16 cellular contexts compared by ENCODE assay signal in genomic region chr20:63360850-63361497, GRCh38. TPM values are rescaled to one million over a fixed set of nuclear protein-coding genes. Genes with fewer than 3 reads are reported as not detected.
DNase-seq lines count a peak whose midpoint lies in the region; ATAC-seq and TF ChIP-seq lines count a peak whose summit lies in the region.
"Had no signal": no experiment of that assay in that cellular context is flagged by ENCODE, and none has a peak within 500 bp of the region (broad histone marks: within the 10 kb centered on the region; RNA-seq: fewer than 3 reads in every experiment).

Gene CHRNA4, minus strand, starts transcription at chr20:63361349. Its CDS starts 184 bp downstream, at chr20:63361165.

- H3K4me3 ChIP-seq in iPS-18a (ENCODE audit: low read length) = peak within 1 kb of the TSS; percentile 46
- H3K4me3 ChIP-seq: psoas muscle had no signal

- intact Hi-C loops in Right ventricle myocardium superior (cut with DNase I) (no loop called here), cardiac septum (cut with DNase I) (no loop called here)

- H3K27ac ChIP-seq in RWPE1 = no peak within 1 kb of the TSS
- H3K27ac ChIP-seq in iPS-18a (ENCODE audit: low read length) = no peak within 1 kb of the TSS
- no peak within 1 kb of the TSS for H3K27ac ChIP-seq in temporal lobe (ENCODE audit: low read depth, low read length)
- H3K27ac ChIP-seq: psoas muscle had no signal

- no peaks in the 10 kb centered on the region for H3K4me1 ChIP-seq in iPS-18a (ENCODE audit: control insufficient read depth, low read depth, low read length)
- H3K4me1 ChIP-seq: psoas muscle had no signal

- H3K9me3 ChIP-seq in iPS-18a (ENCODE audit: control insufficient read depth, low read depth, low read length) = no peaks in the 10 kb centered on the region
- H3K9me3 ChIP-seq: psoas muscle had no signal

- POLR2A ChIA-PET in RWPE1 (lab: Yijun Ruan, JAX; ENCODE audit: low non-redundant PET) = no interaction called here

- no peaks in the 10 kb centered on the region for H3K36me3 ChIP-seq in iPS-18a (ENCODE audit: control insufficient read depth, low read depth, low read length)

- TF ChIP-seq CTCF in RWPE1 (conservative IDR thresholded peaks at IDR 0.05; ENCODE audit: low read depth) = no peak

- H3K9ac ChIP-seq in iPS-18a (ENCODE audit: low read length) = no peak within 1 kb of the TSS

- peak; percentile 37 for DNase-seq in Right ventricle myocardium superior
- DNase-seq in cardiac septum (ENCODE audit: low spot score) = no peak
- DNase-seq in RWPE1 (ENCODE audit: low spot score) = peak; percentile 37
- DNase-seq in cortex of kidney (lab: John Stamatoyannopoulos, UW) = no peak
- no peak for DNase-seq in AG08396 (ENCODE audit: low spot score)
- DNase-seq: activated gamma-delta T cell treated with Interleukin-2 at 50 U/mL for 16 hours; KG1; NCI-H2081; psoas muscle; stimulated activated CD4-positive, alpha-beta T cell treated with anti-CD3 and anti-CD28 coated beads, Interleukin-2, amount 100 ng/mL, for 24 hours had no signal

- CTCF ChIA-PET in RWPE1 (lab: Yijun Ruan, JAX) = interaction anchor here (2.4 kb wide), 1 partner anchor 21 kb away, joined by 14 read pairs; no protein-coding TSS in a partner anchor

- ATAC-seq in Right ventricle myocardium superior (ENCODE audit: poor library complexity) (no peak), HG03342 (IDR thresholded peaks at IDR 0.05; ENCODE audit: unreplicated experiment) (no peak)
- ATAC-seq: psoas muscle had no signal

- H3K27me3 ChIP-seq in iPS-18a (ENCODE audit: control insufficient read depth, insufficient read depth, low read length) = peaks cover 33% of the 10 kb centered on the region

RNA-seq across cellular contexts. Expression of gene CHRNA4, which starts in this region (rescaled TPM):
- total RNA-seq in Right ventricle myocardium superior (1.5 TPM), cardiac septum (0.16 TPM), temporal lobe (22.4 TPM)
- total RNA-seq: activated CD8-positive, alpha-beta memory T cell treated with anti-CD3 and anti-CD28 coated beads for 36 hours; kidney epithelial cell; SK-MEL-5 had no signal

Comparison
In these comparisons a context has a peak if more than half of its experiments do, and no peak if none do; other contexts are left out.
1. DNase-seq: peak in Right ventricle myocardium superior (single experiment) and RWPE1 (single experiment); none in cardiac septum (single experiment), cortex of kidney (single experiment) and AG08396 (single experiment).